In genomic region chr5:190366-191035, GRCh38 we compare ENCODE assay signal across 11 cellular contexts. TPM values are rescaled to one million over a fixed set of nuclear protein-coding genes. Genes with fewer than 3 reads are reported as not detected.
A peak's percentile ranks its signal among the peaks of the same experiment; 100 is the strongest.
DNase-seq lines count a peak whose midpoint lies in the region; ATAC-seq and TF ChIP-seq lines count a peak whose summit lies in the region.
"Had no signal": no experiment of that assay in that cellular context is flagged by ENCODE, and none has a peak within 500 bp of the region (broad histone marks: within the 10 kb centered on the region; RNA-seq: fewer than 3 reads in every experiment).

No MANE protein-coding gene starts in this region.

- ATAC-seq in heart left ventricle (peak in 3 of 4 donors; percentile 0 to 12 (median 1)), HG02678 (IDR thresholded peaks at IDR 0.05; ENCODE audit: unreplicated experiment) (no peak)

- H3K4me1 Mint-ChIP-seq in activated naive CD4-positive, alpha-beta T cell treated with anti-CD3 and anti-CD28 coated beads, Interleukin-2, amount 50 U/mL, for 24 hours = peaks cover 12% of the 10 kb centered on the region

- H3K36me3 ChIP-seq in heart left ventricle = peaks cover 0 to 7% (median 0%) of the 10 kb centered on the region in 9 donors
- no peaks in the 10 kb centered on the region for H3K36me3 ChIP-seq in tibial artery
- H3K36me3 ChIP-seq: right lobe of liver had no signal

- H3K27me3 Mint-ChIP-seq in activated naive CD4-positive, alpha-beta T cell treated with anti-CD3 and anti-CD28 coated beads, Interleukin-2, amount 50 U/mL, for 24 hours = peaks cover 1% of the 10 kb centered on the region

- no peaks in the 10 kb centered on the region for H3K36me3 Mint-ChIP-seq in activated naive CD4-positive, alpha-beta T cell treated with anti-CD3 and anti-CD28 coated beads, Interleukin-2, amount 50 U/mL, for 24 hours

- 34 to 43% (median 35%) methylated on average over 15 to 16 of the region's 16 CpGs for WGBS in heart left ventricle, 4 donors

- intact Hi-C loops in heart left ventricle (cut with DNase I) = loop anchor here in 2 of 10 donors (1.0 to 2.0 kb wide), 2 partner anchors 28 kb away; partner anchors contain the start of genes CCDC127 (in 2 of the 2) and SDHA (in 2 of the 2)
- intact Hi-C loops in tibial artery (cut with DNase I; ENCODE audit: low total_unique reads) = no loop called here

- no peaks in the 10 kb centered on the region for H3K9me3 Mint-ChIP-seq in activated naive CD4-positive, alpha-beta T cell treated with anti-CD3 and anti-CD28 coated beads, Interleukin-2, amount 50 U/mL, for 24 hours

- H3K27me3 ChIP-seq in heart left ventricle = peaks cover 0 to 12% (median 0%) of the 10 kb centered on the region in 9 donors
- H3K27me3 ChIP-seq in tibial artery = peaks cover 0 to 11% of the 10 kb centered on the region in 2 donors
- H3K27me3 ChIP-seq: right lobe of liver had no signal

- peak overlapping the region; percentile 71 for H3K27ac Mint-ChIP-seq in activated naive CD4-positive, alpha-beta T cell treated with anti-CD3 and anti-CD28 coated beads, Interleukin-2, amount 50 U/mL, for 24 hours

- H3K27ac ChIP-seq in heart left ventricle = peak overlapping the region; percentile 71 to 97 (median 92)
- peak overlapping the region; percentile 39 to 61 for H3K27ac ChIP-seq in tibial artery

- H3K9me3 ChIP-seq in heart left ventricle = no peaks in the 10 kb centered on the region
- no peaks in the 10 kb centered on the region for H3K9me3 ChIP-seq in tibial artery
- H3K9me3 ChIP-seq: right lobe of liver had no signal

- TF ChIP-seq CTCF in heart left ventricle (IDR thresholded peaks at IDR 0.05) = no peak
- TF ChIP-seq CTCF in tibial artery (IDR thresholded peaks at IDR 0.05) = no peak

- no peak for TF ChIP-seq POLR2A in heart left ventricle (IDR thresholded peaks at IDR 0.05)

- no peak for TF ChIP-seq EP300 in Ishikawa (IDR thresholded peaks at IDR 0.05; ENCODE audit: borderline replicate concordance)

- no peak for TF ChIP-seq RAD21 in Ishikawa (IDR thresholded peaks at IDR 0.05; ENCODE audit: low read depth)

- H3K4me3 ChIP-seq in heart left ventricle = peak overlapping the region in 7 of 12 donors; percentile 14 to 55 (median 34)
- H3K4me3 ChIP-seq in tibial artery = peak overlapping the region; percentile 15 to 40
- H3K4me3 ChIP-seq: right lobe of liver had no signal

- no peak for DNase-seq in activated naive CD4-positive, alpha-beta T cell treated with Interleukin-2 at 50 U/mL for 16 hours
- DNase-seq in heart left ventricle = no peak
- no peak for DNase-seq in tibial artery
- no peak for DNase-seq in MV-4-11 (lab: John Stamatoyannopoulos, UW)
- DNase-seq in NCI-H446 (lab: John Stamatoyannopoulos, UW) = no peak
- DNase-seq: T1000 had no signal

- H3K4me3 Mint-ChIP-seq in activated naive CD4-positive, alpha-beta T cell treated with anti-CD3 and anti-CD28 coated beads, Interleukin-2, amount 50 U/mL, for 24 hours = no peak overlapping the region

- H3K4me1 ChIP-seq in heart left ventricle (peaks cover 0 to 55% (median 24%) of the 10 kb centered on the region in 12 donors), tibial artery (peaks cover 0 to 28% (median 23%) of the 10 kb centered on the region in 4 donors)

TF ChIP-seq in Ishikawa, 13 proteins besides CTCF, POLR2A, EP300 and RAD21:
- TF ChIP-seq TAF1 (IDR thresholded peaks at IDR 0.05; ENCODE audit: low read depth) (no peak), USF1 (IDR thresholded peaks at IDR 0.05) (0 out of 2 replicates have a peak, but pooled peaks have one; percentile 8), FOXM1 (IDR thresholded peaks at IDR 0.05; ENCODE audit: borderline replicate concordance, low read depth) (no peak)

RNA-seq across cellular contexts. Expression of gene LRRC14B, which starts 0.8 kb away (rescaled TPM):
- total RNA-seq in heart left ventricle = 100 to 1,000 TPM in 2 of 9 donors, 10 to 100 TPM in 6, 1 to 10 TPM in 1; 7.6 to 133 (median 40.3) TPM
- polyA plus RNA-seq in heart left ventricle = 10 to 100 TPM in 1 of 2 donors, 1 to 10 TPM in 1; 6.1 to 50.3 TPM
- total RNA-seq: lung microvascular endothelial cell, right lobe of liver had no signal

RNA-seq across cellular contexts. Expression of gene CCDC127, which starts 27.5 kb away (rescaled TPM):
- total RNA-seq in heart left ventricle = 10 to 100 TPM in 1 of 9 donors, 1 to 10 TPM in 8; 5.7 to 10.3 (median 7.5) TPM
- polyA plus RNA-seq in heart left ventricle = 1 to 10 TPM; 4.8 to 8.5 TPM

RNA-seq across cellular contexts. Expression of gene SDHA, which starts 27.6 kb away (rescaled TPM):
- 100 to 1,000 TPM; 422 to 854 (median 727) TPM for total RNA-seq in heart left ventricle
- polyA plus RNA-seq in heart left ventricle = 100 to 1,000 TPM; 276 to 861 TPM
